ENCODE assay signal across 29 cellular contexts in genomic region chr3:27990347-27990746, GRCh38.
"Had no signal": no experiment of that assay in that cellular context is flagged by ENCODE, and none has a peak within 500 bp of the region (broad histone marks: within the 10 kb centered on the region; RNA-seq: fewer than 3 reads in every experiment).

No MANE protein-coding gene starts in this region.

- H3K27me3 ChIP-seq: left lung, neural progenitor cell, neutrophil, ovary, suprapubic skin, tibial artery, uterus had no signal

- FAIRE-seq: keratinocyte had no signal

- ATAC-seq: left colon; left lung; lower lobe of right lung; natural killer cell; right cardiac atrium; sciatic nerve; stimulated activated naive B cell treated with anti-CD40 and anti-IgM and Interleukin-4, amounts not matched to agents 10 μg/mL and 1 μg/mL and 100 μg/mL, for 72 hours; stimulated activated naive CD8-positive, alpha-beta T cell treated with anti-CD3 and anti-CD28 coated beads, Interleukin-15, Interleukin-2, amounts not matched to agents 100 U/mL and 50 U/mL, for 24 hours had no signal

- H3K4me2 ChIP-seq: neural progenitor cell had no signal

- H3K27ac ChIP-seq: left lung, lower lobe of right lung, neural progenitor cell, neutrophil, ovary, skin epidermis, suprapubic skin, thoracic aorta, tibial artery, uterus had no signal

- H3K4me3 Mint-ChIP-seq: mesothelial cell of epicardium; naive B cell; natural killer cell; nephron progenitor cell; neural progenitor cell; stimulated activated naive B cell treated with anti-CD40 and anti-IgM and Interleukin-4, amounts not matched to agents 10 μg/mL and 1 μg/mL and 100 μg/mL, for 72 hours had no signal

- H3K27me3 Mint-ChIP-seq: progenitor cell of endocrine pancreas had no signal

- H3K36me3 Mint-ChIP-seq: mesothelial cell of epicardium; naive B cell; natural killer cell; neural progenitor cell; stimulated activated naive B cell treated with anti-CD40 and anti-IgM and Interleukin-4, amounts not matched to agents 10 μg/mL and 1 μg/mL and 100 μg/mL, for 72 hours had no signal

- H3K4me1 ChIP-seq: left lung, lower lobe of right lung, suprapubic skin, tibial artery, uterus had no signal

- H3K4me3 ChIP-seq: left lung, lower lobe of right lung, neural progenitor cell, ovary, skin epidermis, suprapubic skin, thoracic aorta, tibial artery, uterus had no signal

- H2AFZ ChIP-seq: neural progenitor cell had no signal

- H3K9ac ChIP-seq: neural progenitor cell had no signal

- H3K36me3 ChIP-seq: left lung, lower lobe of right lung, neural progenitor cell, neutrophil, ovary, suprapubic skin, thoracic aorta, tibial artery, uterus had no signal

- H3K27ac Mint-ChIP-seq: mesothelial cell of epicardium; naive B cell; natural killer cell; nephron progenitor cell; neural progenitor cell; progenitor cell of endocrine pancreas; stimulated activated naive B cell treated with anti-CD40 and anti-IgM and Interleukin-4, amounts not matched to agents 10 μg/mL and 1 μg/mL and 100 μg/mL, for 72 hours had no signal

- H3K9me3 ChIP-seq: left lung, lower lobe of right lung, neutrophil, ovary, suprapubic skin, thoracic aorta, tibial artery, uterus had no signal

- H3K9me3 Mint-ChIP-seq: mesothelial cell of epicardium; natural killer cell; nephron progenitor cell; neural progenitor cell; stimulated activated naive B cell treated with anti-CD40 and anti-IgM and Interleukin-4, amounts not matched to agents 10 μg/mL and 1 μg/mL and 100 μg/mL, for 72 hours had no signal

- DNase-seq: hippocampal formation; kidney glomerular epithelial cell; left colon; left lung; lower lobe of right lung; mesendoderm; naive B cell; natural killer cell; nephron progenitor cell; ovary; right cardiac atrium; stimulated activated CD4-positive, alpha-beta T cell treated with anti-CD3 and anti-CD28 coated beads, Interleukin-12 subunit alpha, Interleukin-12 subunit beta, amount 100 ng/mL, for 4 hours; stimulated activated CD4-positive, alpha-beta T cell treated with anti-CD3 and anti-CD28 coated beads, Interleukin-15, amount 100 ng/mL, for 24 hours; stimulated activated CD4-positive, alpha-beta T cell treated with anti-CD3 and anti-CD28 coated beads, Interleukin-2, amount 100 ng/mL, for 24 hours; stimulated activated CD4-positive, alpha-beta T cell treated with anti-CD3 and anti-CD28 coated beads, Interleukin-4, amount 100 ng/mL, for 1 hour; stimulated activated naive B cell treated with anti-CD40 and anti-IgM and Interleukin-4, amounts not matched to agents 10 μg/mL and 1 μg/mL and 100 μg/mL, for 72 hours; stimulated activated naive CD8-positive, alpha-beta T cell treated with anti-CD3 and anti-CD28 coated beads, Interleukin-15, Interleukin-2, amounts not matched to agents 100 U/mL and 50 U/mL, for 24 hours; tibial artery; trophoblast cell; uterus had no signal

- H3K4me1 Mint-ChIP-seq: mesothelial cell of epicardium; naive B cell; natural killer cell; nephron progenitor cell; stimulated activated naive B cell treated with anti-CD40 and anti-IgM and Interleukin-4, amounts not matched to agents 10 μg/mL and 1 μg/mL and 100 μg/mL, for 72 hours had no signal
